Comparison of ENCODE assay signal across 1 cellular context in genomic region chr22:19536564-19536963, GRCh38.
TF ChIP-seq lines count a peak whose summit lies in the region.

No MANE protein-coding gene starts in this region.

TF ChIP-seq in K562, 482 proteins besides CTCF, POLR2A, EP300 and RAD21:
- TF ChIP-seq ZNF511 (CRISPR knock-in tag; IDR thresholded peaks at IDR 0.05): peak; percentile 48; the same call in 1 of the 2 replicates
- no peak for TF ChIP-seq MYNN (IDR thresholded peaks at IDR 0.05)
- 0 out of 2 replicates have a peak, but pooled peaks have one; percentile 15 for TF ChIP-seq MYNN (CRISPR knock-in tag; IDR thresholded peaks at IDR 0.05)
- TF ChIP-seq ZNF764 (CRISPR knock-in tag; IDR thresholded peaks at IDR 0.05; ENCODE audit: low read depth): no peak
- no peak for TF ChIP-seq STAT6 (CRISPR knock-in tag; IDR thresholded peaks at IDR 0.05)
- TF ChIP-seq ZNF512 (tag; IDR thresholded peaks at IDR 0.05): peak; percentile 78
- TF ChIP-seq ZNF232 (CRISPR knock-in tag; IDR thresholded peaks at IDR 0.05): 0 out of 2 replicates have a peak, but pooled peaks have one; percentile 30
- 0 out of 2 replicates have a peak, but pooled peaks have one; percentile 41 for TF ChIP-seq ZNF282 (CRISPR knock-in tag; IDR thresholded peaks at IDR 0.05)
- TF ChIP-seq HMGXB4 (CRISPR knock-in tag; IDR thresholded peaks at IDR 0.05): 0 out of 2 replicates have a peak, but pooled peaks have one; percentile 45
- TF ChIP-seq MAFK (IDR thresholded peaks at IDR 0.05; ENCODE audit: low read length): no peak
- peak; percentile 46; the same call in 1 of the 2 replicates for TF ChIP-seq ZNF12 (CRISPR knock-in tag; IDR thresholded peaks at IDR 0.05)
- TF ChIP-seq FOXJ3 (CRISPR knock-in tag; IDR thresholded peaks at IDR 0.05): 0 out of 2 replicates have a peak, but pooled peaks have one; percentile 5
- no peak for TF ChIP-seq ZHX1 (conservative IDR thresholded peaks at IDR 0.05; ENCODE audit: low read length)
- TF ChIP-seq CXXC5 (CRISPR knock-in tag; IDR thresholded peaks at IDR 0.05): no peak
- TF ChIP-seq CBX8 (IDR thresholded peaks at IDR 0.05; ENCODE audit: borderline replicate concordance, extremely low read depth, low read depth, low read length, poor library complexity, severe bottlenecking): peak; percentile 61
